In the genomic region with DNA sequence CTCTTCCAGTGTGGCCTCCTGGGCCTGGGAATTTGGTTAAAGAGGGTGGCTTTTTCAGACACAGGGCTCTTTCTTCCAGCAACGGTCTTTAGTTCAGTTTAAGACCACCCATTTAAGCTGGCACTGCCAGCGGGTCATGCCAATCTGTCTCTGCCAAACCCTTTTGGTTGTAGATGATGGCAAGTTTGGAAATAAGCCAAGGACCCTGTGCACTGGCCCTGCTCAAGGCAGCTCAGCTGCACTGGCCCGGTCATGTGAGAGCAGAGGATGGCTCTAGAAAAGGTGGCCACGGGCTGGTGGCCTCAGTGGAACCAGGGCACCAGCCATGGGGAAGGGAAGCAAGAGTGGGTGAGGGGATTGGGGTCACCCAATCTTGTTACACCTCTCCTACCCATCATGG, we compare ENCODE assay signal across 17 cellular contexts.
DNase-seq lines count a peak whose midpoint lies in the region; ATAC-seq and TF ChIP-seq lines count a peak whose summit lies in the region.
"Had no signal": no experiment of that assay in that cellular context is flagged by ENCODE, and none has a peak within 500 bp of the region (broad histone marks: within the 10 kb centered on the region; RNA-seq: fewer than 3 reads in every experiment).

No MANE protein-coding gene starts in this region.

- TF ChIP-seq POLR2A in vagina (IDR thresholded peaks at IDR 0.05), result no peak

- H3K27ac ChIP-seq in coronary artery, result no peak overlapping the region
- no peak overlapping the region for H3K27ac ChIP-seq in lung (ENCODE audit: low read depth in 1 of 2, low read length in 1 of 2)
- no peak overlapping the region for H3K27ac ChIP-seq in vagina
- H3K27ac ChIP-seq: BLaER1, HL-60 had no signal

- H3K4me1 ChIP-seq in lung (ENCODE audit: control insufficient read depth in 2 of 2, insufficient read depth in 2 of 2, low read length in 2 of 2), result no peaks in the 10 kb centered on the region
- H3K4me1 ChIP-seq in vagina, result no peaks in the 10 kb centered on the region
- H3K4me1 ChIP-seq: BLaER1, Caco-2, HAP-1 had no signal

- TF ChIP-seq CTCF in coronary artery (IDR thresholded peaks at IDR 0.05) (no peak), lung (IDR thresholded peaks at IDR 0.05; ENCODE audit: control extremely low read depth, extremely low read depth) (no peak), vagina (IDR thresholded peaks at IDR 0.05) (no peak)

- H3K4me3 ChIP-seq in coronary artery (no peak overlapping the region), lung (no peak overlapping the region), vagina (no peak overlapping the region)
- H3K4me3 ChIP-seq: BLaER1, HAP-1 had no signal

- H3K27me3 ChIP-seq in lung (ENCODE audit: control insufficient read depth, insufficient read depth) (no peaks in the 10 kb centered on the region), vagina (no peaks in the 10 kb centered on the region)
- H3K27me3 ChIP-seq: BLaER1 had no signal

- peak; percentile 13 for DNase-seq in activated CD8-positive, alpha-beta memory T cell treated with anti-CD3 and anti-CD28 coated beads, Interleukin-2, amount 50 U/mL, for 48 hours
- DNase-seq in activated CD8-positive, alpha-beta memory T cell treated with anti-CD3 and anti-CD28 coated beads, Interleukin-2, amount 50 U/mL, for 4 hours, result no peak
- DNase-seq in coronary artery (ENCODE audit: low spot score) (peak; percentile 26), lung (ENCODE audit: low spot score) (peak; percentile 22), vagina (ENCODE audit: extremely low spot score in 2 of 2) (peak; percentile 37 to 84)
- no peak for DNase-seq in stimulated activated naive CD4-positive, alpha-beta T cell (lab: John Stamatoyannopoulos, UW)
- DNase-seq: 8988T; AML-193; Caco-2; CD8-positive, alpha-beta memory T cell; DND-41; GDM1; GOT3 had no signal

- ATAC-seq in lung (ENCODE audit: insufficient read depth, low FRiP score) (no peak), GM18873 (IDR thresholded peaks at IDR 0.05; ENCODE audit: low FRiP score, unreplicated experiment) (no peak)

- WGBS in lung, 2 donors, result 80 to 88% methylated on average over 4 of the region's 4 CpGs

- no peaks in the 10 kb centered on the region for H3K36me3 ChIP-seq in lung (ENCODE audit: control insufficient read depth in 2 of 2, insufficient read depth in 2 of 2, low read length in 2 of 2)
- H3K36me3 ChIP-seq in vagina, result no peaks in the 10 kb centered on the region
- H3K36me3 ChIP-seq: BLaER1, HAP-1 had no signal

- peaks cover 0 to 2% of the 10 kb centered on the region in 2 donors for H3K9me3 ChIP-seq in lung (ENCODE audit: control insufficient read depth in 2 of 2, insufficient read depth in 1 of 2, low read length in 1 of 2)
- H3K9me3 ChIP-seq in vagina, result no peaks in the 10 kb centered on the region
- H3K9me3 ChIP-seq: BLaER1, Caco-2, HAP-1 had no signal

- intact Hi-C loops in vagina (cut with DNase I), result no loop called here

Comparison
In these comparisons a context has a peak if more than half of its experiments do, and no peak if none do; other contexts are left out.
1. DNase-seq: peak in activated CD8-positive, alpha-beta memory T cell treated with anti-CD3 and anti-CD28 coated beads, Interleukin-2, amount 50 U/mL, for 48 hours (single experiment), coronary artery (single experiment), lung (single experiment) and vagina (2 of 2); none in activated CD8-positive, alpha-beta memory T cell treated with anti-CD3 and anti-CD28 coated beads, Interleukin-2, amount 50 U/mL, for 4 hours (single experiment) and stimulated activated naive CD4-positive, alpha-beta T cell (0 of 6).